ENCODE assay signal across 16 cellular contexts in the genomic region with DNA sequence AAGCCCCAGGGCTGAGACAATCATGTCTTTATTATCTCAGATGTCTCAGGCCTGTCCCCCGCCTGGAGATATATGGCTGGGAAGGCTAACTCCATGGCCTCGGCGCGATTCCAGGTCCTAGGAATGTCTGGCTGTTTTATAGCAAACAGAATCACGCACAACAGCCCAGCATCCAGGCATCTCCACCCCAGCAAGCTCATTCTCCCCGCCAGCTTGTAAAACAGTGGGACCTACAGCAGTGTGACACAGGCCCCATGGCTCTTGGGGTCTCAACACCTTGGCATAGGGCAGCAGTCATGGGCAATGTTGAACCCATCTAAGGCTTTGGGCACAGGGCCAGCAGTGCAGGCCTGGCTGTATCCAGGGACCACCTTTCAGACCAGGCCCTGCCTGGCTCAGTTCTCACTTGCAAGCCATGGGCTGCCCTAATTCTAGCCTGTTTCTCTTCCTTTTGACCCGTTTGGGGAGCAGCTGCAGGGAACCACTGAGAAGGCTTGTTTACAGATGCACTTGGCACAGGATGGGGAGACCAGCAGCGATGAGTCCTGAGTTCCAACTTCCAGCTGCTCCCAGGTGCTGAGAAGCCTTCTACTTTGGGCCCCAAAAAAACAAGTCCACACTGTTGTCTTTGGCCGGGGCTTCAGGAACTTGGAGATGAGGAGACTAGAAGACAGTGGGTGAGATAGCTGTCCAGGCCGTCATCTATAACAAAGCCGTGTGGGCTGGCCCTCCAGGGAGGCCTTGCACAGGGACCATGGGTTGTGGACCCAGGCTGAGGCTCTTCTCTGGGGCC. TPM values are rescaled to one million over a fixed set of nuclear protein-coding genes. Genes with fewer than 3 reads are reported as not detected.
DNase-seq lines count a peak whose midpoint lies in the region; ATAC-seq and TF ChIP-seq lines count a peak whose summit lies in the region.
"Had no signal": no experiment of that assay in that cellular context is flagged by ENCODE, and none has a peak within 500 bp of the region (broad histone marks: within the 10 kb centered on the region; RNA-seq: fewer than 3 reads in every experiment).

No MANE protein-coding gene starts in this region.

- H3K9me3 ChIP-seq in hepatocyte (ENCODE audit: low read depth), result no peaks in the 10 kb centered on the region
- H3K9me3 ChIP-seq: breast epithelium had no signal

- no peaks in the 10 kb centered on the region for H3K27me3 Mint-ChIP-seq in activated T-helper 1 cell treated with anti-CD3 and anti-CD28 coated beads, Interleukin-12 subunit alpha, Interleukin-12 subunit beta, Interleukin-2, Interleukin-4 antibody, amounts not matched to agents 30 ng/mL and 10 ng/mL and 1 ng/mL, durations not matched to agents 14 hours and 24 hours and 36 hours (ENCODE audit: insufficient read depth)
- H3K27me3 Mint-ChIP-seq in stimulated activated naive B cell treated with anti-CD40 and anti-IgM and Interleukin-4, amounts not matched to agents 10 μg/mL and 1 μg/mL and 100 μg/mL, for 72 hours, result no peaks in the 10 kb centered on the region

- H3K4me3 Mint-ChIP-seq in activated T-helper 1 cell treated with anti-CD3 and anti-CD28 coated beads, Interleukin-12 subunit alpha, Interleukin-12 subunit beta, Interleukin-2, Interleukin-4 antibody, amounts not matched to agents 30 ng/mL and 10 ng/mL and 1 ng/mL, durations not matched to agents 14 hours and 24 hours and 36 hours, result no peak overlapping the region
- H3K4me3 Mint-ChIP-seq in stimulated activated naive B cell treated with anti-CD40 and anti-IgM and Interleukin-4, amounts not matched to agents 10 μg/mL and 1 μg/mL and 100 μg/mL, for 72 hours, result no peak overlapping the region

- intact Hi-C loops in activated T-helper 1 cell treated with anti-CD3 and anti-CD28 coated beads, Interleukin-12 subunit alpha, Interleukin-12 subunit beta, Interleukin-2, Interleukin-4 antibody, amounts not matched to agents 30 ng/mL and 10 ng/mL and 1 ng/mL, durations not matched to agents 14 hours and 24 hours and 36 hours (cut with micrococcal nuclease), result no loop called here

- peak overlapping the region; percentile 10 for H3K27ac Mint-ChIP-seq in activated T-helper 1 cell treated with anti-CD3 and anti-CD28 coated beads, Interleukin-12 subunit alpha, Interleukin-12 subunit beta, Interleukin-2, Interleukin-4 antibody, amounts not matched to agents 30 ng/mL and 10 ng/mL and 1 ng/mL, durations not matched to agents 14 hours and 24 hours and 36 hours
- peak overlapping the region; percentile 42 for H3K27ac Mint-ChIP-seq in stimulated activated naive B cell treated with anti-CD40 and anti-IgM and Interleukin-4, amounts not matched to agents 10 μg/mL and 1 μg/mL and 100 μg/mL, for 72 hours

- WGBS in hepatocyte (ENCODE audit: low lambda C conversion rate, missing lambda C conversion rate), result 53% methylated on average over 11 of the region's 11 CpGs

- H3K4me2 ChIP-seq in hepatocyte, result no peak overlapping the region
- H3K4me2 ChIP-seq: PC-9 had no signal

- H3K9me3 Mint-ChIP-seq in activated T-helper 1 cell treated with anti-CD3 and anti-CD28 coated beads, Interleukin-12 subunit alpha, Interleukin-12 subunit beta, Interleukin-2, Interleukin-4 antibody, amounts not matched to agents 30 ng/mL and 10 ng/mL and 1 ng/mL, durations not matched to agents 14 hours and 24 hours and 36 hours, result no peaks in the 10 kb centered on the region
- H3K9me3 Mint-ChIP-seq in stimulated activated naive B cell treated with anti-CD40 and anti-IgM and Interleukin-4, amounts not matched to agents 10 μg/mL and 1 μg/mL and 100 μg/mL, for 72 hours, result peaks cover 0 to under 1% of the 10 kb centered on the region in 2 donors

- no peak for ATAC-seq in stimulated activated naive B cell treated with anti-CD40 and anti-IgM and Interleukin-4, amounts not matched to agents 10 μg/mL and 1 μg/mL and 100 μg/mL, for 72 hours (replicated peaks)
- ATAC-seq in GM19324 (IDR thresholded peaks at IDR 0.05; ENCODE audit: low FRiP score, unreplicated experiment), result no peak

- H3K9me2 ChIP-seq in hepatocyte (replicated peaks; ENCODE audit: insufficient read depth), result no peaks in the 10 kb centered on the region

- H3K79me2 ChIP-seq in hepatocyte, result peaks cover 62% of the 10 kb centered on the region

- H3K27me3 ChIP-seq in hepatocyte, result no peaks in the 10 kb centered on the region
- H3K27me3 ChIP-seq: breast epithelium had no signal

- peak overlapping the region; percentile 70 for H3K27ac ChIP-seq in hepatocyte
- H3K27ac ChIP-seq: breast epithelium, epithelial cell of prostate, PC-9 had no signal

- peaks cover 44% of the 10 kb centered on the region for H3K36me3 Mint-ChIP-seq in activated T-helper 1 cell treated with anti-CD3 and anti-CD28 coated beads, Interleukin-12 subunit alpha, Interleukin-12 subunit beta, Interleukin-2, Interleukin-4 antibody, amounts not matched to agents 30 ng/mL and 10 ng/mL and 1 ng/mL, durations not matched to agents 14 hours and 24 hours and 36 hours (ENCODE audit: low read depth)
- peaks cover 35 to 57% of the 10 kb centered on the region in 2 donors for H3K36me3 Mint-ChIP-seq in stimulated activated naive B cell treated with anti-CD40 and anti-IgM and Interleukin-4, amounts not matched to agents 10 μg/mL and 1 μg/mL and 100 μg/mL, for 72 hours

- peaks cover 13% of the 10 kb centered on the region for H3K4me1 ChIP-seq in hepatocyte (ENCODE audit: insufficient read depth)

- peaks cover 47% of the 10 kb centered on the region for H4K20me1 ChIP-seq in hepatocyte (ENCODE audit: insufficient read depth, poor library complexity, severe bottlenecking)

- H3K4me1 Mint-ChIP-seq in activated T-helper 1 cell treated with anti-CD3 and anti-CD28 coated beads, Interleukin-12 subunit alpha, Interleukin-12 subunit beta, Interleukin-2, Interleukin-4 antibody, amounts not matched to agents 30 ng/mL and 10 ng/mL and 1 ng/mL, durations not matched to agents 14 hours and 24 hours and 36 hours (ENCODE audit: low read depth), result peaks cover 30% of the 10 kb centered on the region
- peaks cover 37 to 53% of the 10 kb centered on the region in 2 donors for H3K4me1 Mint-ChIP-seq in stimulated activated naive B cell treated with anti-CD40 and anti-IgM and Interleukin-4, amounts not matched to agents 10 μg/mL and 1 μg/mL and 100 μg/mL, for 72 hours

- DNase-seq in activated T-cell treated with anti-CD3 and anti-CD28 coated beads, Interleukin-2, amount 50 U/mL, for 48 hours, result peak; percentile 13 to 14
- no peak for DNase-seq in activated T-cell treated with anti-CD3 and anti-CD28 coated beads for 4 hours
- no peak for DNase-seq in activated T-helper 1 cell treated with anti-CD3 and anti-CD28 coated beads, Interleukin-12 subunit alpha, Interleukin-12 subunit beta, Interleukin-2, Interleukin-4 antibody, amounts not matched to agents 30 ng/mL and 10 ng/mL and 1 ng/mL, durations not matched to agents 14 hours and 24 hours and 36 hours (ENCODE audit: low spot score)
- peak; percentile 36 for DNase-seq in hepatocyte (ENCODE audit: low spot score)
- DNase-seq in stimulated activated naive B cell treated with anti-CD40 and anti-IgM and Interleukin-4, amounts not matched to agents 10 μg/mL and 1 μg/mL and 100 μg/mL, for 72 hours, result no peak
- no peak for DNase-seq in retina
- no peak for DNase-seq in dedifferentiated amniotic fluid mesenchymal stem cell (ENCODE audit: extremely low spot score)
- DNase-seq: ACHN, KBM-7, NCI-H2029 treated with DMSO at 0.1 percent for 48 hours, PC-9, T-helper 2 cell had no signal

- no peak for TF ChIP-seq CTCF in hepatocyte (IDR thresholded peaks at IDR 0.05; ENCODE audit: poor library complexity)

- H3K36me3 ChIP-seq in hepatocyte (replicated peaks; ENCODE audit: insufficient read depth, low read depth), result no peaks in the 10 kb centered on the region
- H3K36me3 ChIP-seq: breast epithelium had no signal

- H3K4me3 ChIP-seq in hepatocyte, result no peak overlapping the region
- H3K4me3 ChIP-seq: breast epithelium, PC-9, skin epidermis had no signal

- H2AFZ ChIP-seq in hepatocyte, result no peak overlapping the region
- H2AFZ ChIP-seq: PC-9 had no signal

RNA-seq across cellular contexts. Expression of a gene that starts 34.4 kb away (rescaled TPM):
- not detected in 2 replicates for total RNA-seq in activated T-helper 1 cell treated with anti-CD3 and anti-CD28 coated beads, Interleukin-12 subunit alpha, Interleukin-12 subunit beta, Interleukin-2, Interleukin-4 antibody, amounts not matched to agents 30 ng/mL and 10 ng/mL and 1 ng/mL, durations not matched to agents 14 hours and 24 hours and 36 hours
- 1.6 and 1.7 TPM in 2 replicates for total RNA-seq in hepatocyte
- polyA plus RNA-seq in hepatocyte, result 4.2 and 5.1 TPM in 2 replicates

RNA-seq across cellular contexts. Expression of a gene that starts 56.0 kb away (rescaled TPM):
- 293 and 318 TPM in 2 replicates for total RNA-seq in activated T-helper 1 cell treated with anti-CD3 and anti-CD28 coated beads, Interleukin-12 subunit alpha, Interleukin-12 subunit beta, Interleukin-2, Interleukin-4 antibody, amounts not matched to agents 30 ng/mL and 10 ng/mL and 1 ng/mL, durations not matched to agents 14 hours and 24 hours and 36 hours
- 351 and 358 TPM in 2 replicates for total RNA-seq in hepatocyte
- polyA plus RNA-seq in hepatocyte, result 48.8 and 69.7 TPM in 2 replicates

Comparison
In these comparisons a context has a peak if more than half of its experiments do, and no peak if none do; other contexts are left out.
1. DNase-seq: peak in activated T-cell treated with anti-CD3 and anti-CD28 coated beads, Interleukin-2, amount 50 U/mL, for 48 hours (2 of 2) and hepatocyte (single experiment); none in activated T-cell treated with anti-CD3 and anti-CD28 coated beads for 4 hours (single experiment), activated T-helper 1 cell treated with anti-CD3 and anti-CD28 coated beads, Interleukin-12 subunit alpha, Interleukin-12 subunit beta, Interleukin-2, Interleukin-4 antibody, amounts not matched to agents 30 ng/mL and 10 ng/mL and 1 ng/mL, durations not matched to agents 14 hours and 24 hours and 36 hours (single experiment), stimulated activated naive B cell treated with anti-CD40 and anti-IgM and Interleukin-4, amounts not matched to agents 10 μg/mL and 1 μg/mL and 100 μg/mL, for 72 hours (single experiment), retina (single experiment) and dedifferentiated amniotic fluid mesenchymal stem cell (single experiment).